ENCODE assay signal across 14 cellular contexts in the genomic region with DNA sequence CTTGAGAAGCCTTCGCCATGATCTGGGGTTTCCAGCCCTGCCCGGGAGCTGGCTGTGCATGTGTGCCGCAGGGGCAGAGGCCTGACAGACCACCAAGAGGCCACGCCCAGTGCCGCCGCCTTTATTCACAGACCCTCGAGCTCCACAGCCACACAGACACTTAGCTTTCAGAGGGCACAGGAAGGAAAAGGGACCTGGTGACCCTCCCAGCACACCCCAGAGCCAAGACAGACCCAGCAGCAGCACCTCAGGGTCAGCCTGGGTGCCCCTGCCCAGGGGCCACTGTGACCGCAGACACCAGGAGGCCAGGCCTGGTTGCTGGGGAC. TPM values are rescaled to one million over a fixed set of nuclear protein-coding genes. Genes with fewer than 3 reads are reported as not detected.
DNase-seq lines count a peak whose midpoint lies in the region; ATAC-seq and TF ChIP-seq lines count a peak whose summit lies in the region.
"Had no signal": no experiment of that assay in that cellular context is flagged by ENCODE, and none has a peak within 500 bp of the region (broad histone marks: within the 10 kb centered on the region; RNA-seq: fewer than 3 reads in every experiment).

No MANE protein-coding gene starts in this region.

- H3K27me3 ChIP-seq in mucosa of rectum (ENCODE audit: control insufficient read depth in 2 of 2, insufficient read depth in 2 of 2, low read length in 2 of 2), result no peaks in the 10 kb centered on the region
- H3K27me3 ChIP-seq in transverse colon, result no peaks in the 10 kb centered on the region

- H3K9me3 ChIP-seq in mucosa of rectum (ENCODE audit: control insufficient read depth in 2 of 2, low read length in 2 of 2) (no peaks in the 10 kb centered on the region), transverse colon (no peaks in the 10 kb centered on the region)
- H3K9me3 ChIP-seq: Caco-2 had no signal

- peaks cover 13% of the 10 kb centered on the region for H3K4me1 Mint-ChIP-seq in activated CD4-positive, alpha-beta memory T cell treated with anti-CD3 and anti-CD28 coated beads, Interleukin-2, amount 10 ng/mL, durations not matched to agents 7 days and 5 days
- peaks cover 4% of the 10 kb centered on the region for H3K4me1 Mint-ChIP-seq in activated CD4-positive, alpha-beta memory T cell treated with anti-CD3 and anti-CD28 coated beads for 36 hours (ENCODE audit: low read depth)
- H3K4me1 Mint-ChIP-seq in dendritic cell treated with granulocyte-macrophage colony-stimulating factor and Interleukin-4, amounts not matched to agents 40 ng/mL and 50 ng/mL, for 4 days (ENCODE audit: low read depth), result peaks cover 43% of the 10 kb centered on the region
- no peaks in the 10 kb centered on the region for H3K4me1 Mint-ChIP-seq in osteocyte (ENCODE audit: unreplicated experiment)

- DNase-seq in activated CD4-positive, alpha-beta memory T cell treated with anti-CD3 and anti-CD28 coated beads, Interleukin-2, amount 10 ng/mL, durations not matched to agents 7 days and 5 days, result no peak
- no peak for DNase-seq in activated CD4-positive, alpha-beta memory T cell treated with anti-CD3 and anti-CD28 coated beads for 36 hours
- DNase-seq in transverse colon, result no peak
- DNase-seq in osteocyte (ENCODE audit: extremely low spot score, unreplicated experiment), result no peak
- DNase-seq: KG1; stimulated activated CD4-positive, alpha-beta T cell treated with anti-CD3 and anti-CD28 coated beads, Interleukin-4, amount 100 ng/mL, for 1 hour had no signal

- H3K36me3 ChIP-seq in mucosa of rectum (ENCODE audit: control insufficient read depth in 2 of 2, insufficient read depth in 2 of 2, low read length in 2 of 2) (no peaks in the 10 kb centered on the region), transverse colon (no peaks in the 10 kb centered on the region)

- no peak overlapping the region for H3K4me3 ChIP-seq in mucosa of rectum (ENCODE audit: low read length in 2 of 2)
- no peak overlapping the region for H3K4me3 ChIP-seq in transverse colon

- H3K27ac Mint-ChIP-seq in activated CD4-positive, alpha-beta memory T cell treated with anti-CD3 and anti-CD28 coated beads, Interleukin-2, amount 10 ng/mL, durations not matched to agents 7 days and 5 days, result peak overlapping the region; percentile 44
- H3K27ac Mint-ChIP-seq in activated CD4-positive, alpha-beta memory T cell treated with anti-CD3 and anti-CD28 coated beads for 36 hours, result no peak overlapping the region
- H3K27ac Mint-ChIP-seq in dendritic cell treated with granulocyte-macrophage colony-stimulating factor and Interleukin-4, amounts not matched to agents 40 ng/mL and 50 ng/mL, for 4 days, result peak overlapping the region; percentile 95
- H3K27ac Mint-ChIP-seq in osteocyte (ENCODE audit: unreplicated experiment), result no peak overlapping the region

- TF ChIP-seq POLR2A in transverse colon (IDR thresholded peaks at IDR 0.05), result no peak

- POLR2A ChIA-PET in activated CD4-positive, alpha-beta memory T cell treated with anti-CD3 and anti-CD28 coated beads, Interleukin-2, amount 10 ng/mL, durations not matched to agents 7 days and 5 days (lab: Charles Lee), result interaction anchor here (1.2 to 2.1 kb wide), 4 partner anchors 10 to 120 kb away, joined by 3 to 13 read pairs (median 5); a partner anchor contains a TSS
- POLR2A ChIA-PET in activated CD4-positive, alpha-beta memory T cell treated with anti-CD3 and anti-CD28 coated beads for 36 hours (lab: Charles Lee), result no interaction called here

- no peak for ATAC-seq in HG02870 (IDR thresholded peaks at IDR 0.05; ENCODE audit: unreplicated experiment)
- no peak for ATAC-seq in HG02642 (IDR thresholded peaks at IDR 0.05; ENCODE audit: poor library complexity, unreplicated experiment)

- CTCF ChIA-PET in activated CD4-positive, alpha-beta memory T cell treated with anti-CD3 and anti-CD28 coated beads, Interleukin-2, amount 10 ng/mL, durations not matched to agents 7 days and 5 days (lab: Charles Lee), result interaction anchor here (0.7 kb wide), 1 partner anchor 71 kb away, joined by 5 read pairs; no protein-coding TSS in a partner anchor
- CTCF ChIA-PET in activated CD4-positive, alpha-beta memory T cell treated with anti-CD3 and anti-CD28 coated beads for 36 hours (lab: Charles Lee), result no interaction called here

- H3K4me1 ChIP-seq in mucosa of rectum (ENCODE audit: control insufficient read depth in 2 of 2, insufficient read depth in 2 of 2, low read length in 2 of 2), result peaks cover 24 to 27% of the 10 kb centered on the region in 2 donors
- peaks cover 10 to 24% (median 17%) of the 10 kb centered on the region in 4 donors for H3K4me1 ChIP-seq in transverse colon
- H3K4me1 ChIP-seq: Caco-2 had no signal

- TF ChIP-seq CTCF in transverse colon (IDR thresholded peaks at IDR 0.05), result no peak
- no peak for TF ChIP-seq CTCF in osteocyte (IDR thresholded peaks at IDR 0.05)

- no peaks in the 10 kb centered on the region for H3K9me3 Mint-ChIP-seq in activated CD4-positive, alpha-beta memory T cell treated with anti-CD3 and anti-CD28 coated beads, Interleukin-2, amount 10 ng/mL, durations not matched to agents 7 days and 5 days
- no peaks in the 10 kb centered on the region for H3K9me3 Mint-ChIP-seq in activated CD4-positive, alpha-beta memory T cell treated with anti-CD3 and anti-CD28 coated beads for 36 hours
- H3K9me3 Mint-ChIP-seq in dendritic cell treated with granulocyte-macrophage colony-stimulating factor and Interleukin-4, amounts not matched to agents 40 ng/mL and 50 ng/mL, for 4 days, result no peaks in the 10 kb centered on the region
- no peaks in the 10 kb centered on the region for H3K9me3 Mint-ChIP-seq in osteocyte (ENCODE audit: unreplicated experiment)

- peaks cover 4% of the 10 kb centered on the region for H3K27me3 Mint-ChIP-seq in activated CD4-positive, alpha-beta memory T cell treated with anti-CD3 and anti-CD28 coated beads, Interleukin-2, amount 10 ng/mL, durations not matched to agents 7 days and 5 days
- no peaks in the 10 kb centered on the region for H3K27me3 Mint-ChIP-seq in activated CD4-positive, alpha-beta memory T cell treated with anti-CD3 and anti-CD28 coated beads for 36 hours
- peaks cover 14% of the 10 kb centered on the region for H3K27me3 Mint-ChIP-seq in dendritic cell treated with granulocyte-macrophage colony-stimulating factor and Interleukin-4, amounts not matched to agents 40 ng/mL and 50 ng/mL, for 4 days
- H3K27me3 Mint-ChIP-seq in osteocyte (ENCODE audit: unreplicated experiment), result peaks cover 2% of the 10 kb centered on the region

- peak overlapping the region; percentile 32 to 81 for H3K9ac ChIP-seq in mucosa of rectum (ENCODE audit: low read depth in 1 of 2, low read length in 2 of 2)

- TF ChIP-seq EP300 in transverse colon (IDR thresholded peaks at IDR 0.05; ENCODE audit: low read depth), result no peak

- peak overlapping the region; percentile 96 to 97 for H3K27ac ChIP-seq in mucosa of rectum (ENCODE audit: low read depth in 2 of 2, low read length in 2 of 2)
- peak overlapping the region; percentile 91 to 93 (median 92) for H3K27ac ChIP-seq in transverse colon

- H3K36me3 Mint-ChIP-seq in activated CD4-positive, alpha-beta memory T cell treated with anti-CD3 and anti-CD28 coated beads, Interleukin-2, amount 10 ng/mL, durations not matched to agents 7 days and 5 days (ENCODE audit: low read depth), result no peaks in the 10 kb centered on the region
- H3K36me3 Mint-ChIP-seq in activated CD4-positive, alpha-beta memory T cell treated with anti-CD3 and anti-CD28 coated beads for 36 hours, result peaks cover 5% of the 10 kb centered on the region
- H3K36me3 Mint-ChIP-seq in dendritic cell treated with granulocyte-macrophage colony-stimulating factor and Interleukin-4, amounts not matched to agents 40 ng/mL and 50 ng/mL, for 4 days (ENCODE audit: low read depth), result peaks cover 29% of the 10 kb centered on the region
- peaks cover 7% of the 10 kb centered on the region for H3K36me3 Mint-ChIP-seq in osteocyte (ENCODE audit: unreplicated experiment)

- in situ Hi-C loops in transverse colon (cut with MboI; ENCODE audit: low pct_ligation_motif_present in 1 of 4, low pct_unique_long_range_greater_than_20kb in 1 of 4, low sequenced_read_pairs in 3 of 4), result no loop called here

- intact Hi-C loops in activated CD4-positive, alpha-beta memory T cell treated with anti-CD3 and anti-CD28 coated beads for 36 hours (cut with micrococcal nuclease), result no loop called here
- intact Hi-C loops in dendritic cell treated with granulocyte-macrophage colony-stimulating factor and Interleukin-4, amounts not matched to agents 40 ng/mL and 50 ng/mL, for 4 days (cut with micrococcal nuclease), result loop anchor here (1.0 to 5.0 kb wide), 2 partner anchors 10 to 40 kb away; a partner anchor contains a TSS
- intact Hi-C loops in transverse colon (cut with DNase I; ENCODE audit: low total_unique reads), result no loop called here

- 81% methylated on average over 5 of the region's 8 CpGs; no CpG with 5 or more reads in 1 of the 2 donors for WGBS in transverse colon (ENCODE audit: low coverage in 1 of 2), 2 donors

- no peak overlapping the region for H3K4me3 Mint-ChIP-seq in activated CD4-positive, alpha-beta memory T cell treated with anti-CD3 and anti-CD28 coated beads, Interleukin-2, amount 10 ng/mL, durations not matched to agents 7 days and 5 days
- no peak overlapping the region for H3K4me3 Mint-ChIP-seq in activated CD4-positive, alpha-beta memory T cell treated with anti-CD3 and anti-CD28 coated beads for 36 hours
- H3K4me3 Mint-ChIP-seq in dendritic cell treated with granulocyte-macrophage colony-stimulating factor and Interleukin-4, amounts not matched to agents 40 ng/mL and 50 ng/mL, for 4 days, result no peak overlapping the region
- H3K4me3 Mint-ChIP-seq in osteocyte (ENCODE audit: unreplicated experiment), result no peak overlapping the region

RNA-seq across cellular contexts. Expression of a gene that starts 10.8 kb away (rescaled TPM):
- total RNA-seq in activated CD4-positive, alpha-beta memory T cell treated with anti-CD3 and anti-CD28 coated beads, Interleukin-2, amount 10 ng/mL, durations not matched to agents 7 days and 5 days, result 10 to 100 TPM; 37.1 to 38.2 TPM
- 10 to 100 TPM; 67.4 to 68.3 TPM for total RNA-seq in activated CD4-positive, alpha-beta memory T cell treated with anti-CD3 and anti-CD28 coated beads for 36 hours
- total RNA-seq in transverse colon, result 10 to 100 TPM; 23.3 to 44.0 (median 33.2) TPM
- 169 and 176 TPM in 2 replicates for total RNA-seq in osteocyte

RNA-seq across cellular contexts. Expression of a gene that starts 12.6 kb away (rescaled TPM):
- total RNA-seq in activated CD4-positive, alpha-beta memory T cell treated with anti-CD3 and anti-CD28 coated beads, Interleukin-2, amount 10 ng/mL, durations not matched to agents 7 days and 5 days, result not detected
- total RNA-seq in activated CD4-positive, alpha-beta memory T cell treated with anti-CD3 and anti-CD28 coated beads for 36 hours, result not detected
- total RNA-seq in transverse colon, result under 1 TPM in 1 of 4 donors, not detected in 3; 0.68 TPM
- 0.62 TPM in 1 of 2 replicates, not detected in the other for total RNA-seq in osteocyte
- total RNA-seq: dermis blood vessel endothelial cell, mononuclear cell, PC-3 had no signal

RNA-seq across cellular contexts. Expression of a gene that starts 18.3 kb away (rescaled TPM):
- total RNA-seq in activated CD4-positive, alpha-beta memory T cell treated with anti-CD3 and anti-CD28 coated beads, Interleukin-2, amount 10 ng/mL, durations not matched to agents 7 days and 5 days, result not detected
- not detected for total RNA-seq in activated CD4-positive, alpha-beta memory T cell treated with anti-CD3 and anti-CD28 coated beads for 36 hours
- total RNA-seq in transverse colon (under 1 TPM in 2 of 4 donors, not detected in 2; 0.14 to 0.64 TPM), osteocyte (not detected in 2 replicates)
- total RNA-seq: mononuclear cell had no signal

RNA-seq across cellular contexts. Expression of a gene that starts 38.1 kb away (rescaled TPM):
- 100 to 1,000 TPM; 483 to 496 TPM for total RNA-seq in activated CD4-positive, alpha-beta memory T cell treated with anti-CD3 and anti-CD28 coated beads, Interleukin-2, amount 10 ng/mL, durations not matched to agents 7 days and 5 days
- 100 to 1,000 TPM; 358 to 367 TPM for total RNA-seq in activated CD4-positive, alpha-beta memory T cell treated with anti-CD3 and anti-CD28 coated beads for 36 hours
- total RNA-seq in transverse colon (100 to 1,000 TPM; 486 to 732 (median 556) TPM), osteocyte (792 and 837 TPM in 2 replicates)

RNA-seq across cellular contexts. Expression of a gene that starts 48.9 kb away (rescaled TPM):
- total RNA-seq in activated CD4-positive, alpha-beta memory T cell treated with anti-CD3 and anti-CD28 coated beads, Interleukin-2, amount 10 ng/mL, durations not matched to agents 7 days and 5 days, result 100 to 1,000 TPM; 636 to 661 TPM
- total RNA-seq in activated CD4-positive, alpha-beta memory T cell treated with anti-CD3 and anti-CD28 coated beads for 36 hours, result 100 to 1,000 TPM; 526 to 531 TPM
- total RNA-seq in transverse colon (100 to 1,000 TPM; 189 to 480 (median 323) TPM), osteocyte (430 and 433 TPM in 2 replicates)

Comparison
In these comparisons a context has a peak if more than half of its experiments do, and no peak if none do; other contexts are left out.
1. H3K27ac Mint-ChIP-seq: peak in activated CD4-positive, alpha-beta memory T cell treated with anti-CD3 and anti-CD28 coated beads, Interleukin-2, amount 10 ng/mL, durations not matched to agents 7 days and 5 days (single experiment) and dendritic cell treated with granulocyte-macrophage colony-stimulating factor and Interleukin-4, amounts not matched to agents 40 ng/mL and 50 ng/mL, for 4 days (single experiment); none in activated CD4-positive, alpha-beta memory T cell treated with anti-CD3 and anti-CD28 coated beads for 36 hours (single experiment) and osteocyte (single experiment).